ENCODE assay signal across 12 cellular contexts in the genomic region with DNA sequence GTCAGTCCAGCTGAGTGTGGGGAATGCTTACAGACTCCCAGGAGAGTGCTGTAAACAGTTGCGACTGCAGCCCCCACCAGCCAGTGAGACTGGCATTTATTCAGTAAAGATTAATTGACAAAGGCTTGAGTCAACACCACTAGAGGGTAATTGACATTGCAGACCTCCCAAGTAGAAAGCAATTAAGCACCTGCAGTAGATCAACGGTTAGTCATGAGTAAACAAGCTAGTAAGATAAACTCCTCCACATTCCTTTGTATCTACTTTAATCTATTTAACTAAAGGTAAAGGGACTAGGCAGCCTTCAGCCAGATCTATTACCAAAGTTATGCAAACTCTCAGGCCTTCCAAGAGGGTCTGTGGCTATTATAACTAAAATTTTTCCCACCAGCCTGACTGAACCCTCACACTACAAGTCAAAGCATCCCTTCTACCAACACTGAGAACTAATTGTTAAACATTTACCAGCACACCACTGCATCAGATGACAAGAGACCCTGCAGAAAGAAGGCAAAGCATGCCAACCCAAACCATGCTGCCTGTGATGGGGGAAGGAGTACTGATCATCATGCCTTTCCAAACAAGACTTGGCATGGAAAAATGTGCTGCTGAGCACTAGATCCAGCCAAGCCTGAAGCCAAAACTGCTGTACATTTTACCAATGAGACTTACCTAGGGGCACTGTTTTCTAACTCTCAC. TPM values are rescaled to one million over a fixed set of nuclear protein-coding genes. Genes with fewer than 3 reads are reported as not detected.
"Had no signal": no experiment of that assay in that cellular context is flagged by ENCODE, and none has a peak within 500 bp of the region (broad histone marks: within the 10 kb centered on the region; RNA-seq: fewer than 3 reads in every experiment).

No MANE protein-coding gene starts in this region.

- H3K9me3 ChIP-seq: colonic mucosa, suprapubic skin had no signal

- H3K27me3 ChIP-seq: colonic mucosa, foreskin keratinocyte, suprapubic skin had no signal

- DNase-seq: activated CD4-positive, alpha-beta memory T cell treated with anti-CD3 and anti-CD28 coated beads, Interleukin-2, amount 10 ng/mL, durations not matched to agents 7 days and 5 days; activated CD4-positive, alpha-beta T cell treated with anti-CD3 and anti-CD28 coated beads for 4 hours; activated naive CD4-positive, alpha-beta T cell treated with anti-CD3 and anti-CD28 coated beads, Interleukin-2, amount 50 U/mL, for 16 hours; activated T-cell treated with anti-CD3 and anti-CD28 coated beads, Interleukin-2, amount 50 U/mL, for 24 hours; colonic mucosa; effector CD4-positive, alpha-beta T cell; foreskin keratinocyte; midbrain; psoas muscle; trophoblast cell had no signal

- H3K4me1 ChIP-seq: colonic mucosa had no signal

- H3K4me3 ChIP-seq: colonic mucosa, lung, psoas muscle, suprapubic skin had no signal

- H3K27ac ChIP-seq: colonic mucosa, foreskin keratinocyte, psoas muscle, suprapubic skin had no signal

- H3K36me3 ChIP-seq: colonic mucosa, suprapubic skin had no signal

RNA-seq across cellular contexts. Expression of gene GALNT15, which starts 30.5 kb away (rescaled TPM):
- total RNA-seq: activated CD4-positive, alpha-beta memory T cell treated with anti-CD3 and anti-CD28 coated beads, Interleukin-2, amount 10 ng/mL, durations not matched to agents 7 days and 5 days; foreskin keratinocyte had no signal
- polyA plus RNA-seq: foreskin keratinocyte had no signal
